Comparison of ENCODE assay signal across 10 cellular contexts in genomic region chr11:96241351-96241841, GRCh38.
DNase-seq lines count a peak whose midpoint lies in the region; ATAC-seq and TF ChIP-seq lines count a peak whose summit lies in the region.
"Had no signal": no experiment of that assay in that cellular context is flagged by ENCODE, and none has a peak within 500 bp of the region (broad histone marks: within the 10 kb centered on the region; RNA-seq: fewer than 3 reads in every experiment).

No MANE protein-coding gene starts in this region.

- H3K36me3 ChIP-seq in OCI-LY1 (ENCODE audit: insufficient read depth, low read length) (no peaks in the 10 kb centered on the region), hepatocyte (replicated peaks; ENCODE audit: insufficient read depth, low read depth) (no peaks in the 10 kb centered on the region), tibial artery (no peaks in the 10 kb centered on the region)

- WGBS in hepatocyte (ENCODE audit: low lambda C conversion rate, missing lambda C conversion rate) = 54% methylated on average over 5 of the region's 5 CpGs

- H3K4me3 ChIP-seq in OCI-LY1 (ENCODE audit: low read depth, low read length, poor library complexity, severe bottlenecking) = peak overlapping the region; percentile 45
- H3K4me3 ChIP-seq in hepatocyte = no peak overlapping the region
- H3K4me3 ChIP-seq in tibial artery = no peak overlapping the region

- peak overlapping the region; percentile 43 for H3K9ac ChIP-seq in OCI-LY1 (ENCODE audit: low read length)

- peak overlapping the region; percentile 69 for H3K27ac Mint-ChIP-seq in activated T-cell treated with anti-CD3 and anti-CD28 coated beads, Interleukin-2, amount 50 U/mL, for 72 hours
- H3K27ac Mint-ChIP-seq: activated T-helper 17 cell treated with anti-CD3 and anti-CD28 coated beads, Interleukin-2, amount 50 U/mL, for 72 hours had no signal

- no peaks in the 10 kb centered on the region for H3K36me3 Mint-ChIP-seq in activated T-cell treated with anti-CD3 and anti-CD28 coated beads, Interleukin-2, amount 50 U/mL, for 72 hours (ENCODE audit: insufficient read depth in 2 of 2)

- 0 out of 2 replicates have a peak, but pooled peaks cover 2% of the 10 kb centered on the region for H3F3A ChIP-seq in OCI-LY1 (ENCODE audit: insufficient read depth, low read length)

- no peaks in the 10 kb centered on the region for H3K9me3 Mint-ChIP-seq in activated T-cell treated with anti-CD3 and anti-CD28 coated beads, Interleukin-2, amount 50 U/mL, for 72 hours
- H3K9me3 Mint-ChIP-seq: activated T-helper 17 cell treated with anti-CD3 and anti-CD28 coated beads, Interleukin-2, amount 50 U/mL, for 72 hours had no signal

- H4K20me1 ChIP-seq in OCI-LY1 (ENCODE audit: insufficient read depth, low read length) = no peaks in the 10 kb centered on the region
- no peaks in the 10 kb centered on the region for H4K20me1 ChIP-seq in hepatocyte (ENCODE audit: insufficient read depth, poor library complexity, severe bottlenecking)

- TF ChIP-seq CTCF in OCI-LY1 (IDR thresholded peaks at IDR 0.05; ENCODE audit: low read length) (peak; percentile 61), hepatocyte (IDR thresholded peaks at IDR 0.05; ENCODE audit: poor library complexity) (no peak), tibial artery (IDR thresholded peaks at IDR 0.05) (no peak)

- H2AFZ ChIP-seq in OCI-LY1 (ENCODE audit: low read length) (peak overlapping the region; percentile 20; the same call in 1 of the 2 replicates), hepatocyte (no peak overlapping the region)

- H3K4me1 ChIP-seq in OCI-LY1 (ENCODE audit: insufficient read depth, low read length, severe bottlenecking) = peaks cover 50% of the 10 kb centered on the region
- H3K4me1 ChIP-seq in hepatocyte (ENCODE audit: insufficient read depth) = peaks cover 54% of the 10 kb centered on the region
- H3K4me1 ChIP-seq in tibial artery = peaks cover 0 to 62% (median 42%) of the 10 kb centered on the region in 4 donors

- H3K79me2 ChIP-seq in OCI-LY1 (ENCODE audit: insufficient read depth, low read length) (no peaks in the 10 kb centered on the region), hepatocyte (peaks cover 54% of the 10 kb centered on the region)

- H3K27ac ChIP-seq in OCI-LY1 (ENCODE audit: low read depth, low read length, poor library complexity, severe bottlenecking) = peak overlapping the region; percentile 67
- H3K27ac ChIP-seq in hepatocyte = peak overlapping the region; percentile 91
- peak overlapping the region; percentile 80 to 85 for H3K27ac ChIP-seq in tibial artery

- no peak for ATAC-seq in activated T-cell treated with anti-CD3 and anti-CD28 coated beads, Interleukin-2, amount 50 U/mL, for 72 hours (replicated peaks in 1 of 2)
- no peak for ATAC-seq in GM21528 (IDR thresholded peaks at IDR 0.05; ENCODE audit: low FRiP score, unreplicated experiment)
- ATAC-seq: activated T-helper 17 cell treated with anti-CD3 and anti-CD28 coated beads, Interleukin-2, amount 50 U/mL, for 72 hours; esophagus mucosa had no signal

- no peaks in the 10 kb centered on the region for H3K9me2 ChIP-seq in OCI-LY1 (ENCODE audit: low read depth, low read length)
- no peaks in the 10 kb centered on the region for H3K9me2 ChIP-seq in hepatocyte (replicated peaks; ENCODE audit: insufficient read depth)

- peak overlapping the region; percentile 58 for H3K4me2 ChIP-seq in OCI-LY1 (ENCODE audit: low read length)
- H3K4me2 ChIP-seq in hepatocyte = peak overlapping the region; percentile 68

- no peaks in the 10 kb centered on the region for H3K27me3 ChIP-seq in OCI-LY1 (ENCODE audit: insufficient read depth, low read length)
- no peaks in the 10 kb centered on the region for H3K27me3 ChIP-seq in hepatocyte
- no peaks in the 10 kb centered on the region for H3K27me3 ChIP-seq in tibial artery

- H3K4me3 Mint-ChIP-seq in activated T-cell treated with anti-CD3 and anti-CD28 coated beads, Interleukin-2, amount 50 U/mL, for 72 hours = peak overlapping the region in 1 of 2 donors; percentile 63

- peaks cover 49% of the 10 kb centered on the region for H3K4me1 Mint-ChIP-seq in activated T-cell treated with anti-CD3 and anti-CD28 coated beads, Interleukin-2, amount 50 U/mL, for 72 hours (ENCODE audit: low read depth)

- H3K27me3 Mint-ChIP-seq in activated T-cell treated with anti-CD3 and anti-CD28 coated beads, Interleukin-2, amount 50 U/mL, for 72 hours (ENCODE audit: low read depth) = no peaks in the 10 kb centered on the region
- H3K27me3 Mint-ChIP-seq: activated T-helper 17 cell treated with anti-CD3 and anti-CD28 coated beads, Interleukin-2, amount 50 U/mL, for 72 hours had no signal

- no peaks in the 10 kb centered on the region for H3K9me3 ChIP-seq in OCI-LY1 (ENCODE audit: low read length)
- no peaks in the 10 kb centered on the region for H3K9me3 ChIP-seq in hepatocyte (ENCODE audit: low read depth)
- no peaks in the 10 kb centered on the region for H3K9me3 ChIP-seq in tibial artery

- intact Hi-C loops in tibial artery (cut with DNase I; ENCODE audit: low total_unique reads) = no loop called here

- DNase-seq in activated T-cell treated with anti-CD3 and anti-CD28 coated beads, Interleukin-2, amount 50 U/mL, for 72 hours = no peak
- DNase-seq in activated T-cell treated with anti-CD3 and anti-CD28 coated beads, Interleukin-2, amount 50 U/mL, for 1 hour = no peak
- DNase-seq in hepatocyte (ENCODE audit: low spot score) (peak; percentile 46), tibial artery (no peak), germinal center (ENCODE audit: low spot score) (no peak)
- no peak for DNase-seq in stimulated activated CD8-positive, alpha-beta memory T cell treated with anti-CD3 and anti-CD28 coated beads, Interleukin-4, amount 100 ng/mL, for 48 hours
